In the genomic region with DNA sequence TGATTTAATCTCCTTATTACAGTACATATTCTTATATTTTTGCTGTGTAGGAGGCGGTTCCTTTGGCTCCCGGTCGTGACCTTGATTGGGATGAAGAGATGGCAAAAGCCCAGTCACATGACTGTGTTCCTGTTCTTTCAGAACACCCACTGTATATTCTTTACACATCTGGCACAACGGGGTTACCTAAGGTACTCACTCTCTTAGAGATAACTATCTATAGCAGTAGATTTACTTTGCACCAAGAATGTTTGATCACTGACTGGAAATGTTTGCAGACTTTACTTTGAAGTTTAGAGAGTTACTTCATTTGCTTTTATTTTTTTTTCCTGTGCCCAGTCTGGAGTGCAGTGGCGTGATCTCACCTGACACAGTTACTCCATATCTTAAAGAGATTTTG, we compare ENCODE assay signal across 16 cellular contexts.
DNase-seq lines count a peak whose midpoint lies in the region; ATAC-seq and TF ChIP-seq lines count a peak whose summit lies in the region.
"Had no signal": no experiment of that assay in that cellular context is flagged by ENCODE, and none has a peak within 500 bp of the region (broad histone marks: within the 10 kb centered on the region; RNA-seq: fewer than 3 reads in every experiment).

No MANE protein-coding gene starts in this region.

- intact Hi-C loops in stomach (cut with DNase I; ENCODE audit: low total_unique reads), result no loop called here

- no peak overlapping the region for H3K27ac Mint-ChIP-seq in stimulated activated naive CD8-positive, alpha-beta T cell treated with anti-CD3 and anti-CD28 coated beads, Interleukin-15, amount 100 ng/mL, for 72 hours
- H3K27ac Mint-ChIP-seq: CD4-positive, alpha-beta memory T cell had no signal

- H3K36me3 ChIP-seq in stomach, result no peaks in the 10 kb centered on the region
- H3K36me3 ChIP-seq: BE2C had no signal

- H3K27me3 ChIP-seq in stomach, result no peaks in the 10 kb centered on the region
- H3K27me3 ChIP-seq: BE2C had no signal

- H3K9me3 ChIP-seq in stomach, result no peaks in the 10 kb centered on the region
- H3K9me3 ChIP-seq: BE2C had no signal

- H3K4me3 ChIP-seq in stomach, result no peak overlapping the region
- H3K4me3 ChIP-seq: SK-N-MC had no signal

- H3K27ac ChIP-seq in stomach, result no peak overlapping the region
- H3K27ac ChIP-seq: SK-N-MC had no signal

- TF ChIP-seq POLR2A in stomach (IDR thresholded peaks at IDR 0.05), result no peak

- TF ChIP-seq EP300 in stomach (IDR thresholded peaks at IDR 0.05), result no peak

- peak; percentile 42 for DNase-seq in HuH-7 (ENCODE audit: low spot score)
- DNase-seq in SK-N-DZ (ENCODE audit: low spot score), result peak; percentile 5
- DNase-seq in left lobe of liver (ENCODE audit: low spot score), result no peak
- DNase-seq in stomach, result peak; percentile 49
- DNase-seq in stimulated activated naive CD8-positive, alpha-beta T cell treated with anti-CD3 and anti-CD28 coated beads, Interleukin-15, amount 100 ng/mL, for 72 hours, result no peak
- DNase-seq in GM20000 (ENCODE audit: low spot score), result no peak
- no peak for DNase-seq in activated naive CD4-positive, alpha-beta T cell treated with Interleukin-2 at 50 U/mL for 16 hours
- DNase-seq: BE2C; CD4-positive, alpha-beta memory T cell; IMR-90; Kasumi-1; NCI-H1417; NCI-H2029; NCI-H526; OCI-M1 had no signal

- H3K27me3 Mint-ChIP-seq in stimulated activated naive CD8-positive, alpha-beta T cell treated with anti-CD3 and anti-CD28 coated beads, Interleukin-15, amount 100 ng/mL, for 72 hours, result no peaks in the 10 kb centered on the region
- H3K27me3 Mint-ChIP-seq: CD4-positive, alpha-beta memory T cell had no signal

- peak; percentile 63 for ATAC-seq in left lobe of liver
- no peak for ATAC-seq in stimulated activated naive CD8-positive, alpha-beta T cell treated with anti-CD3 and anti-CD28 coated beads, Interleukin-15, amount 100 ng/mL, for 72 hours

- H3K4me1 ChIP-seq in stomach, result no peaks in the 10 kb centered on the region
- H3K4me1 ChIP-seq: BE2C had no signal

- no peaks in the 10 kb centered on the region for H3K4me1 Mint-ChIP-seq in stimulated activated naive CD8-positive, alpha-beta T cell treated with anti-CD3 and anti-CD28 coated beads, Interleukin-15, amount 100 ng/mL, for 72 hours
- H3K4me1 Mint-ChIP-seq: CD4-positive, alpha-beta memory T cell had no signal

- TF ChIP-seq CTCF in stomach (IDR thresholded peaks at IDR 0.05) (no peak), GM20000 (IDR thresholded peaks at IDR 0.05; ENCODE audit: extremely low read depth, missing control alignments) (no peak)

- H3K9me3 Mint-ChIP-seq in stimulated activated naive CD8-positive, alpha-beta T cell treated with anti-CD3 and anti-CD28 coated beads, Interleukin-15, amount 100 ng/mL, for 72 hours, result peaks cover 0 to under 1% of the 10 kb centered on the region in 2 donors

- no peak overlapping the region for H3K4me3 Mint-ChIP-seq in stimulated activated naive CD8-positive, alpha-beta T cell treated with anti-CD3 and anti-CD28 coated beads, Interleukin-15, amount 100 ng/mL, for 72 hours
- H3K4me3 Mint-ChIP-seq: CD4-positive, alpha-beta memory T cell had no signal

- 19 to 46% (median 30%) methylated on average over 5 of the region's 5 CpGs for WGBS in stomach, 5 donors

Comparison
In these comparisons a context has a peak if more than half of its experiments do, and no peak if none do; other contexts are left out.
1. DNase-seq: peak in HuH-7 (single experiment), SK-N-DZ (single experiment) and stomach (single experiment); none in left lobe of liver (single experiment), stimulated activated naive CD8-positive, alpha-beta T cell treated with anti-CD3 and anti-CD28 coated beads, Interleukin-15, amount 100 ng/mL, for 72 hours (0 of 2), GM20000 (single experiment) and activated naive CD4-positive, alpha-beta T cell treated with Interleukin-2 at 50 U/mL for 16 hours (single experiment).